Comparison of ENCODE assay signal across 1 cellular context in genomic region chr14:68644101-68644500, GRCh38.
TF ChIP-seq lines count a peak whose summit lies in the region.

No MANE protein-coding gene starts in this region.

TF ChIP-seq in H1, 55 proteins besides CTCF, POLR2A, EP300 and RAD21:
- TF ChIP-seq GABPA (IDR thresholded peaks at IDR 0.05; ENCODE audit: borderline replicate concordance, insufficient read depth, low read length) (no peak), HDAC6 (IDR thresholded peaks at IDR 0.05; ENCODE audit: low read depth, low read length) (no peak), SAP30 (IDR thresholded peaks at IDR 0.05; ENCODE audit: insufficient read depth, insufficient replicate concordance, low read length) (no peak)
- TF ChIP-seq, protein P1, sequence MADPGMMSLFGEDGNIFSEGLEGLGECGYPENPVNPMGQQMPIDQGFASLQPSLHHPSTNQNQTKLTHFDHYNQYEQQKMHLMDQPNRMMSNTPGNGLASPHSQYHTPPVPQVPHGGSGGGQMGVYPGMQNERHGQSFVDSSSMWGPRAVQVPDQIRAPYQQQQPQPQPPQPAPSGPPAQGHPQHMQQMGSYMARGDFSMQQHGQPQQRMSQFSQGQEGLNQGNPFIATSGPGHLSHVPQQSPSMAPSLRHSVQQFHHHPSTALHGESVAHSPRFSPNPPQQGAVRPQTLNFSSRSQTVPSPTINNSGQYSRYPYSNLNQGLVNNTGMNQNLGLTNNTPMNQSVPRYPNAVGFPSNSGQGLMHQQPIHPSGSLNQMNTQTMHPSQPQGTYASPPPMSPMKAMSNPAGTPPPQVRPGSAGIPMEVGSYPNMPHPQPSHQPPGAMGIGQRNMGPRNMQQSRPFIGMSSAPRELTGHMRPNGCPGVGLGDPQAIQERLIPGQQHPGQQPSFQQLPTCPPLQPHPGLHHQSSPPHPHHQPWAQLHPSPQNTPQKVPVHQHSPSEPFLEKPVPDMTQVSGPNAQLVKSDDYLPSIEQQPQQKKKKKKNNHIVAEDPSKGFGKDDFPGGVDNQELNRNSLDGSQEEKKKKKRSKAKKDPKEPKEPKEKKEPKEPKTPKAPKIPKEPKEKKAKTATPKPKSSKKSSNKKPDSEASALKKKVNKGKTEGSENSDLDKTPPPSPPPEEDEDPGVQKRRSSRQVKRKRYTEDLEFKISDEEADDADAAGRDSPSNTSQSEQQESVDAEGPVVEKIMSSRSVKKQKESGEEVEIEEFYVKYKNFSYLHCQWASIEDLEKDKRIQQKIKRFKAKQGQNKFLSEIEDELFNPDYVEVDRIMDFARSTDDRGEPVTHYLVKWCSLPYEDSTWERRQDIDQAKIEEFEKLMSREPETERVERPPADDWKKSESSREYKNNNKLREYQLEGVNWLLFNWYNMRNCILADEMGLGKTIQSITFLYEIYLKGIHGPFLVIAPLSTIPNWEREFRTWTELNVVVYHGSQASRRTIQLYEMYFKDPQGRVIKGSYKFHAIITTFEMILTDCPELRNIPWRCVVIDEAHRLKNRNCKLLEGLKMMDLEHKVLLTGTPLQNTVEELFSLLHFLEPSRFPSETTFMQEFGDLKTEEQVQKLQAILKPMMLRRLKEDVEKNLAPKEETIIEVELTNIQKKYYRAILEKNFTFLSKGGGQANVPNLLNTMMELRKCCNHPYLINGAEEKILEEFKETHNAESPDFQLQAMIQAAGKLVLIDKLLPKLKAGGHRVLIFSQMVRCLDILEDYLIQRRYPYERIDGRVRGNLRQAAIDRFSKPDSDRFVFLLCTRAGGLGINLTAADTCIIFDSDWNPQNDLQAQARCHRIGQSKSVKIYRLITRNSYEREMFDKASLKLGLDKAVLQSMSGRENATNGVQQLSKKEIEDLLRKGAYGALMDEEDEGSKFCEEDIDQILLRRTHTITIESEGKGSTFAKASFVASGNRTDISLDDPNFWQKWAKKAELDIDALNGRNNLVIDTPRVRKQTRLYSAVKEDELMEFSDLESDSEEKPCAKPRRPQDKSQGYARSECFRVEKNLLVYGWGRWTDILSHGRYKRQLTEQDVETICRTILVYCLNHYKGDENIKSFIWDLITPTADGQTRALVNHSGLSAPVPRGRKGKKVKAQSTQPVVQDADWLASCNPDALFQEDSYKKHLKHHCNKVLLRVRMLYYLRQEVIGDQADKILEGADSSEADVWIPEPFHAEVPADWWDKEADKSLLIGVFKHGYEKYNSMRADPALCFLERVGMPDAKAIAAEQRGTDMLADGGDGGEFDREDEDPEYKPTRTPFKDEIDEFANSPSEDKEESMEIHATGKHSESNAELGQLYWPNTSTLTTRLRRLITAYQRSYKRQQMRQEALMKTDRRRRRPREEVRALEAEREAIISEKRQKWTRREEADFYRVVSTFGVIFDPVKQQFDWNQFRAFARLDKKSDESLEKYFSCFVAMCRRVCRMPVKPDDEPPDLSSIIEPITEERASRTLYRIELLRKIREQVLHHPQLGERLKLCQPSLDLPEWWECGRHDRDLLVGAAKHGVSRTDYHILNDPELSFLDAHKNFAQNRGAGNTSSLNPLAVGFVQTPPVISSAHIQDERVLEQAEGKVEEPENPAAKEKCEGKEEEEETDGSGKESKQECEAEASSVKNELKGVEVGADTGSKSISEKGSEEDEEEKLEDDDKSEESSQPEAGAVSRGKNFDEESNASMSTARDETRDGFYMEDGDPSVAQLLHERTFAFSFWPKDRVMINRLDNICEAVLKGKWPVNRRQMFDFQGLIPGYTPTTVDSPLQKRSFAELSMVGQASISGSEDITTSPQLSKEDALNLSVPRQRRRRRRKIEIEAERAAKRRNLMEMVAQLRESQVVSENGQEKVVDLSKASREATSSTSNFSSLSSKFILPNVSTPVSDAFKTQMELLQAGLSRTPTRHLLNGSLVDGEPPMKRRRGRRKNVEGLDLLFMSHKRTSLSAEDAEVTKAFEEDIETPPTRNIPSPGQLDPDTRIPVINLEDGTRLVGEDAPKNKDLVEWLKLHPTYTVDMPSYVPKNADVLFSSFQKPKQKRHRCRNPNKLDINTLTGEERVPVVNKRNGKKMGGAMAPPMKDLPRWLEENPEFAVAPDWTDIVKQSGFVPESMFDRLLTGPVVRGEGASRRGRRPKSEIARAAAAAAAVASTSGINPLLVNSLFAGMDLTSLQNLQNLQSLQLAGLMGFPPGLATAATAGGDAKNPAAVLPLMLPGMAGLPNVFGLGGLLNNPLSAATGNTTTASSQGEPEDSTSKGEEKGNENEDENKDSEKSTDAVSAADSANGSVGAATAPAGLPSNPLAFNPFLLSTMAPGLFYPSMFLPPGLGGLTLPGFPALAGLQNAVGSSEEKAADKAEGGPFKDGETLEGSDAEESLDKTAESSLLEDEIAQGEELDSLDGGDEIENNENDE (IDR thresholded peaks at IDR 0.05; ENCODE audit: insufficient replicate concordance, low read length) = no peak
TF ChIP-seq in H1: peak in this region for 0.
